19 cellular contexts compared by ENCODE assay signal in genomic region chr16:83930730-83931500, GRCh38. TPM values are rescaled to one million over a fixed set of nuclear protein-coding genes. Genes with fewer than 3 reads are reported as not detected.
DNase-seq lines count a peak whose midpoint lies in the region; ATAC-seq, FAIRE-seq and TF ChIP-seq lines count a peak whose summit lies in the region.
"Had no signal": no experiment of that assay in that cellular context is flagged by ENCODE, and none has a peak within 500 bp of the region (broad histone marks: within the 10 kb centered on the region; RNA-seq: fewer than 3 reads in every experiment).

No MANE protein-coding gene starts in this region.

- intact Hi-C loops in left ventricle myocardium superior (cut with micrococcal nuclease) (no loop called here), left cardiac atrium (cut with DNase I) (no loop called here), K562 (cut with micrococcal nuclease) (no loop called here)

- H3K27ac ChIP-seq in K562 (ENCODE audit: extremely low read depth, low read depth, low read length): no peak overlapping the region
- H3K27ac ChIP-seq in neuronal stem cell (replicated peaks; ENCODE audit: low read length): no peak overlapping the region
- H3K27ac ChIP-seq: BLaER1, GM23248 had no signal

- peak overlapping the region; percentile 85 for H3K23ac ChIP-seq in neuronal stem cell (ENCODE audit: low read depth, low read length, poor library complexity)

- FAIRE-seq in K562 (lab: Jason Lieb, UNC): no peak
- FAIRE-seq: GM12878, H54 had no signal

- no peak overlapping the region for H3K4me3 Mint-ChIP-seq in type B pancreatic cell
- H3K4me3 Mint-ChIP-seq: CD14-positive monocyte; CD4-positive, alpha-beta memory T cell; HFFc6 had no signal

- H4K20me1 ChIP-seq in K562 (replicated peaks; ENCODE audit: control insufficient read depth, insufficient read depth, low read length): peaks cover 19% of the 10 kb centered on the region

- H3K79me1 ChIP-seq in neuronal stem cell (ENCODE audit: low read depth, low read length): peaks cover 2% of the 10 kb centered on the region

- H3K9me3 Mint-ChIP-seq in type B pancreatic cell: no peaks in the 10 kb centered on the region
- H3K9me3 Mint-ChIP-seq: CD14-positive monocyte; CD4-positive, alpha-beta memory T cell; HFFc6 had no signal

- no peak overlapping the region for H2BK5ac ChIP-seq in neuronal stem cell (ENCODE audit: low read length)

- H2BK12ac ChIP-seq in neuronal stem cell (ENCODE audit: low read length): peak overlapping the region; percentile 41

- no peak for TF ChIP-seq EP300 in K562 (IDR thresholded peaks at IDR 0.05; ENCODE audit: low read length)

- H3K79me2 ChIP-seq in K562 (ENCODE audit: control insufficient read depth, insufficient read depth, low read length): no peaks in the 10 kb centered on the region

- H2BK120ac ChIP-seq in neuronal stem cell (ENCODE audit: low read depth, low read length): peak overlapping the region; percentile 47

- DNase-seq in left ventricle myocardium superior (peak; percentile 15), left cardiac atrium (no peak), K562 (ENCODE audit: extremely low read depth in 1 of 4, low spot score in 3 of 4) (no peak), neuronal stem cell (ENCODE audit: low spot score) (no peak), type B pancreatic cell (ENCODE audit: extremely low spot score, unreplicated experiment) (peak; percentile 64), D341Med (ENCODE audit: low spot score) (no peak), NCI-H510A treated with DMSO at 0.1 percent for 48 hours (lab: John Stamatoyannopoulos, UW) (no peak)
- DNase-seq: 8988T; CD4-positive, alpha-beta memory T cell; DND-41; EL; GM23248; HFFc6 had no signal

- H3K36me3 Mint-ChIP-seq in type B pancreatic cell: no peaks in the 10 kb centered on the region
- H3K36me3 Mint-ChIP-seq: CD4-positive, alpha-beta memory T cell had no signal

- H3K9ac ChIP-seq in K562 (ENCODE audit: insufficient read depth in 1 of 2, low read depth in 2 of 2, low read length in 2 of 2) (no peak overlapping the region), neuronal stem cell (ENCODE audit: low read depth, low read length, poor library complexity) (peak overlapping the region; percentile 21)
- H3K9ac ChIP-seq: BLaER1, GM23248 had no signal

- POLR2A ChIA-PET in K562 (lab: Yijun Ruan, JAX): interaction anchor here (0.6 kb wide), 1 partner anchor 127 kb away, joined by 4 read pairs; no protein-coding TSS in a partner anchor

- no peaks in the 10 kb centered on the region for H3K36me3 ChIP-seq in K562 (ENCODE audit: control insufficient read depth, insufficient read depth, low read length)
- H3K36me3 ChIP-seq in neuronal stem cell (replicated peaks in 1 of 2; ENCODE audit: control insufficient read depth in 2 of 2, insufficient read depth in 2 of 2, low read length in 2 of 2): no peaks in the 10 kb centered on the region
- H3K36me3 ChIP-seq: BLaER1 had no signal

- H2AFZ ChIP-seq in K562 (ENCODE audit: low read depth, low read length) (no peak overlapping the region), neuronal stem cell (ENCODE audit: low read length) (no peak overlapping the region)
- H2AFZ ChIP-seq: GM23248 had no signal

- no peak overlapping the region for H3K4me3 ChIP-seq in K562
- H3K4me3 ChIP-seq in neuronal stem cell (ENCODE audit: low read length in 2 of 2): no peak overlapping the region
- H3K4me3 ChIP-seq: BLaER1, GM12878, GM23248 had no signal

- H3K27ac Mint-ChIP-seq in type B pancreatic cell: no peak overlapping the region
- H3K27ac Mint-ChIP-seq: CD4-positive, alpha-beta memory T cell; HFFc6 had no signal

- H3K27me3 ChIP-seq in K562 (ENCODE audit: control insufficient read depth in 2 of 2, insufficient read depth in 2 of 2, low read length in 2 of 2): peaks cover 70 to 93% of the 10 kb centered on the region in 2 experiments
- H3K27me3 ChIP-seq in neuronal stem cell (ENCODE audit: control insufficient read depth in 3 of 3, insufficient read depth in 3 of 3, low read depth in 1 of 3, low read length in 3 of 3): no peaks in the 10 kb centered on the region
- H3K27me3 ChIP-seq: BLaER1 had no signal

- in situ Hi-C loops in K562 (cut with MboI): no loop called here

- peaks cover 0 to 50% of the 10 kb centered on the region in 2 experiments; a peak in 2 of 5 replicates for H3K4me1 ChIP-seq in K562 (replicated peaks in 1 of 2; ENCODE audit: control insufficient read depth in 2 of 2, insufficient read depth in 2 of 2, low read length in 2 of 2)
- peaks cover 0 to 4% of the 10 kb centered on the region in 2 donors for H3K4me1 ChIP-seq in neuronal stem cell (ENCODE audit: control insufficient read depth in 2 of 2, insufficient read depth in 1 of 2, low read depth in 1 of 2, low read length in 2 of 2)

- peak overlapping the region; percentile 56 for H3K14ac ChIP-seq in neuronal stem cell (ENCODE audit: low read length)

- H2AK5ac ChIP-seq in neuronal stem cell (ENCODE audit: low read depth, low read length): peak overlapping the region; percentile 91

- peak overlapping the region; percentile 3 for H4K8ac ChIP-seq in neuronal stem cell (ENCODE audit: low read depth, low read length)

- no peaks in the 10 kb centered on the region for H3K27me3 Mint-ChIP-seq in type B pancreatic cell
- H3K27me3 Mint-ChIP-seq: CD4-positive, alpha-beta memory T cell had no signal

- TF ChIP-seq CTCF in K562 (IDR thresholded peaks at IDR 0.05 in 2 of 3, conservative IDR thresholded peaks at IDR 0.05 in 1 of 3; ENCODE audit: insufficient read depth in 2 of 3, low read depth in 1 of 3, low read length in 3 of 3) (no peak), type B pancreatic cell (conservative IDR thresholded peaks at IDR 0.05) (no peak)

- no peak for TF ChIP-seq RAD21 in K562 (CRISPR knock-in tag; conservative IDR thresholded peaks at IDR 0.05 in 1 of 2, IDR thresholded peaks at IDR 0.05 in 1 of 2)

- no peak overlapping the region for H2BK15ac ChIP-seq in neuronal stem cell (ENCODE audit: low read length)

- no peak overlapping the region for H3K4me2 ChIP-seq in K562 (ENCODE audit: insufficient read depth, low read length)
- H3K4me2 ChIP-seq in neuronal stem cell (ENCODE audit: insufficient read depth, low read length, poor library complexity, severe bottlenecking): no peak overlapping the region
- H3K4me2 ChIP-seq: BLaER1 had no signal

- 7% methylated on average over 22 of the region's 22 CpGs for WGBS in K562 (ENCODE audit: insufficient coverage, low coverage, missing lambda C conversion rate)
- WGBS in neuronal stem cell (ENCODE audit: extremely low coverage in 2 of 2, insufficient read length in 2 of 2, insufficient replicate concordance in 1 of 2), 2 donors: no CpG with 5 or more reads among the region's 22 CpGs

- peaks cover 15% of the 10 kb centered on the region for H3K4me1 Mint-ChIP-seq in type B pancreatic cell (ENCODE audit: unreplicated experiment)
- H3K4me1 Mint-ChIP-seq: CD14-positive monocyte had no signal

- no peak for TF ChIP-seq POLR2A in K562 (conservative IDR thresholded peaks at IDR 0.05)

- H3K4ac ChIP-seq in neuronal stem cell (ENCODE audit: low read length): no peak overlapping the region

- ATAC-seq in left ventricle myocardium superior (no peak), left cardiac atrium (no peak), K562 (no peak), HG03571 (IDR thresholded peaks at IDR 0.05; ENCODE audit: unreplicated experiment) (no peak)
- ATAC-seq: GM12878, HCT116 had no signal

- peak overlapping the region; percentile 30 for H4K91ac ChIP-seq in neuronal stem cell (ENCODE audit: low read depth, low read length, poor library complexity)

- H3K9me3 ChIP-seq in K562 (replicated peaks; ENCODE audit: control insufficient read depth, insufficient read depth, low read depth, low read length) (no peaks in the 10 kb centered on the region), neuronal stem cell (replicated peaks in 1 of 2; ENCODE audit: control insufficient read depth in 2 of 2, insufficient read depth in 1 of 2, low read depth in 1 of 2, low read length in 2 of 2) (no peaks in the 10 kb centered on the region)
- H3K9me3 ChIP-seq: BLaER1 had no signal

- H3K18ac ChIP-seq in neuronal stem cell (ENCODE audit: low read length): peak overlapping the region; percentile 28

- no peaks in the 10 kb centered on the region for H3K9me1 ChIP-seq in K562 (ENCODE audit: control insufficient read depth, insufficient read depth, low read length)

- CTCF ChIA-PET in K562 (lab: Yijun Ruan, JAX; ENCODE audit: low intra/inter-chr PET ratio): no interaction called here

- no TSS peak for BruUV-seq in K562 (replicated peaks; lab: Mats Ljungman, UMichigan)

RNA-seq across cellular contexts. Expression of gene OSGIN1, which starts 22.1 kb away (rescaled TPM):
- 4.7 TPM for total RNA-seq in left ventricle myocardium superior
- total RNA-seq in left cardiac atrium: 1 to 10 TPM; 7.0 to 8.3 TPM
- 14.7 and 21.6 TPM in 2 replicates for total RNA-seq in K562 (2011; cell fraction: chromatin; rRNA removed; ENCODE audit: low replicate concordance)
- 13.6 and 14.8 TPM in 2 replicates for total RNA-seq in K562 (2011; cell fraction: nucleolus; rRNA removed)
- 10.9 and 13.7 TPM in 2 replicates for total RNA-seq in K562 (2011; cell fraction: nucleoplasm; rRNA removed)
- total RNA-seq in K562 (2014; rRNA removed): 1.9 and 2.2 TPM in 2 replicates
- total RNA-seq in K562 (2014; rRNA removed; fragmentation: Illumina TruSeq; extraction: Trizol): 0.45 and 0.76 TPM in 2 replicates
- total RNA-seq in K562 (2015; rRNA removed; fragmentation: Illumina TruSeq; extraction: Trizol): 1.6 and 1.8 TPM in 2 replicates
- 3.6 and 4.2 TPM in 2 replicates for total RNA-seq in K562 (2021)
- 1.6 and 4.2 TPM in 2 replicates for polyA plus RNA-seq in K562 (2011; rRNA removed)
- 4.9 and 9.7 TPM in 2 replicates for polyA plus RNA-seq in K562 (2011; cell fraction: cytosol; rRNA removed)
- 3.1 and 6.8 TPM in 2 replicates for polyA plus RNA-seq in K562 (2011; cell fraction: nucleus; rRNA removed)
- polyA plus RNA-seq in K562 (2012): 4.0 and 5.5 TPM in 2 replicates
- 1.7 and 5.8 TPM in 2 replicates for polyA plus RNA-seq in K562 (2014; fragmentation: Illumina TruSeq; extraction: Trizol)
- under 1 TPM; 0.03 to 0.04 TPM for polyA plus RNA-seq in K562 (2014; fragmentation: Nextera tagmentation; extraction: Ambion mirVana)
- polyA plus RNA-seq in K562 (2014; rRNA removed): 1.8 and 3.0 TPM in 2 replicates
- 0.91 and 1.2 TPM in 2 replicates for polyA minus RNA-seq in K562 (2011; rRNA and poly(A)+ RNA removed)
- polyA minus RNA-seq in K562 (2011; cell fraction: cytosol; rRNA and poly(A)+ RNA removed): 2.9 and 4.9 TPM in 2 replicates
- 3.5 and 6.9 TPM in 2 replicates for polyA minus RNA-seq in K562 (2011; cell fraction: nucleus; rRNA and poly(A)+ RNA removed)
- polyA plus RNA-seq in neuronal stem cell (2013, experiment 1 of 2): 0.20 TPM
- 0.25 TPM for polyA plus RNA-seq in neuronal stem cell (2013, experiment 2 of 2)
- total RNA-seq in type B pancreatic cell (ENCODE audit: low replicate concordance): 4.0 and 15.5 TPM in 2 replicates

RNA-seq across cellular contexts. Expression of gene MLYCD, which starts 32.0 kb away (rescaled TPM):
- total RNA-seq in left ventricle myocardium superior (49.0 TPM), left cardiac atrium (10 to 100 TPM; 27.0 to 36.3 TPM), K562 (2014; rRNA removed) (1.00 and 1.7 TPM in 2 replicates), K562 (2014; rRNA removed; fragmentation: Illumina TruSeq; extraction: Trizol) (0.89 and 1.0 TPM in 2 replicates), K562 (2015; rRNA removed; fragmentation: Illumina TruSeq; extraction: Trizol) (1.0 and 1.2 TPM in 2 replicates), K562 (2021) (1.8 and 2.0 TPM in 2 replicates), type B pancreatic cell (ENCODE audit: low replicate concordance) (6.4 and 7.1 TPM in 2 replicates)
- 7.7 TPM in 2 replicates for total RNA-seq in K562 (2011; cell fraction: chromatin; rRNA removed; ENCODE audit: low replicate concordance)
- total RNA-seq in K562 (2011; cell fraction: nucleolus; rRNA removed): 4.7 and 5.0 TPM in 2 replicates
- total RNA-seq in K562 (2011; cell fraction: nucleoplasm; rRNA removed): 5.7 and 6.9 TPM in 2 replicates
- polyA plus RNA-seq in K562 (2011; rRNA removed) (1.1 and 1.5 TPM in 2 replicates), K562 (2014; fragmentation: Illumina TruSeq; extraction: Trizol) (0.77 and 0.91 TPM in 2 replicates), K562 (2014; fragmentation: Nextera tagmentation; extraction: Ambion mirVana) (under 1 TPM; 0.15 to 0.27 TPM), K562 (2014; rRNA removed) (1.2 and 1.5 TPM in 2 replicates)
- polyA plus RNA-seq in K562 (2011; cell fraction: cytosol; rRNA removed): 0.88 and 1.4 TPM in 2 replicates
- 3.4 and 3.8 TPM in 2 replicates for polyA plus RNA-seq in K562 (2011; cell fraction: nucleus; rRNA removed)
- 1.1 and 1.6 TPM in 2 replicates for polyA plus RNA-seq in K562 (2012)
- 2.9 and 5.3 TPM in 2 replicates for polyA minus RNA-seq in K562 (2011; rRNA and poly(A)+ RNA removed)
- 0.48 and 1.5 TPM in 2 replicates for polyA minus RNA-seq in K562 (2011; cell fraction: cytosol; rRNA and poly(A)+ RNA removed)
- 2.7 and 4.3 TPM in 2 replicates for polyA minus RNA-seq in K562 (2011; cell fraction: nucleus; rRNA and poly(A)+ RNA removed)
- polyA plus RNA-seq in neuronal stem cell (2013, experiment 1 of 2): 1.1 TPM
- polyA plus RNA-seq in neuronal stem cell (2013, experiment 2 of 2): 1.2 TPM

RNA-seq across cellular contexts. Expression of gene NECAB2, which starts 37.1 kb away (rescaled TPM):
- 0.84 TPM for total RNA-seq in left ventricle myocardium superior
- total RNA-seq in left cardiac atrium: under 1 TPM in 1 of 2 donors, not detected in 1; 0.91 TPM
- 0.51 and 1.2 TPM in 2 replicates for total RNA-seq in K562 (2011; cell fraction: chromatin; rRNA removed; ENCODE audit: low replicate concordance)
- 0.39 and 0.83 TPM in 2 replicates for total RNA-seq in K562 (2011; cell fraction: nucleolus; rRNA removed)
- total RNA-seq in K562 (2011; cell fraction: nucleoplasm; rRNA removed): not detected in 2 replicates
- not detected in 2 replicates for total RNA-seq in K562 (2014; rRNA removed)
- total RNA-seq in K562 (2014; rRNA removed; fragmentation: Illumina TruSeq; extraction: Trizol): not detected in 2 replicates
- not detected in 2 replicates for total RNA-seq in K562 (2015; rRNA removed; fragmentation: Illumina TruSeq; extraction: Trizol)
- not detected in 2 replicates for total RNA-seq in K562 (2021)
- 0.09 and 0.28 TPM in 2 replicates for polyA plus RNA-seq in K562 (2011; rRNA removed)
- polyA plus RNA-seq in K562 (2011; cell fraction: cytosol; rRNA removed): 0.07 and 0.16 TPM in 2 replicates
- 0.49 and 1.1 TPM in 2 replicates for polyA plus RNA-seq in K562 (2011; cell fraction: nucleus; rRNA removed)
- polyA plus RNA-seq in K562 (2012): 0.05 and 0.28 TPM in 2 replicates
- polyA plus RNA-seq in K562 (2014; fragmentation: Illumina TruSeq; extraction: Trizol): not detected in 2 replicates
- not detected for polyA plus RNA-seq in K562 (2014; fragmentation: Nextera tagmentation; extraction: Ambion mirVana)
- polyA plus RNA-seq in K562 (2014; rRNA removed): 0.03 TPM in 1 of 2 replicates, not detected in the other
- polyA minus RNA-seq in K562 (2011; rRNA and poly(A)+ RNA removed): not detected in 2 replicates
- polyA minus RNA-seq in K562 (2011; cell fraction: cytosol; rRNA and poly(A)+ RNA removed): not detected in 2 replicates
- 0.22 and 0.27 TPM in 2 replicates for polyA minus RNA-seq in K562 (2011; cell fraction: nucleus; rRNA and poly(A)+ RNA removed)
- polyA plus RNA-seq in neuronal stem cell (2013, experiment 1 of 2): 23.1 TPM
- polyA plus RNA-seq in neuronal stem cell (2013, experiment 2 of 2): 20.8 TPM
- 1.5 and 6.5 TPM in 2 replicates for total RNA-seq in type B pancreatic cell (ENCODE audit: low replicate concordance)
- total RNA-seq: CD4-positive, alpha-beta memory T cell; GM12878; GM23248 had no signal
- polyA plus RNA-seq: CD4-positive, alpha-beta memory T cell; GM12878 had no signal

Comparison
In these comparisons a context has a peak if more than half of its experiments do, and no peak if none do; other contexts are left out.
1. DNase-seq: peak in left ventricle myocardium superior (single experiment) and type B pancreatic cell (single experiment); none in left cardiac atrium (single experiment), K562 (0 of 4), neuronal stem cell (single experiment), D341Med (single experiment) and NCI-H510A treated with DMSO at 0.1 percent for 48 hours (single experiment).